1 cellular context compared by ENCODE assay signal in the genomic region with DNA sequence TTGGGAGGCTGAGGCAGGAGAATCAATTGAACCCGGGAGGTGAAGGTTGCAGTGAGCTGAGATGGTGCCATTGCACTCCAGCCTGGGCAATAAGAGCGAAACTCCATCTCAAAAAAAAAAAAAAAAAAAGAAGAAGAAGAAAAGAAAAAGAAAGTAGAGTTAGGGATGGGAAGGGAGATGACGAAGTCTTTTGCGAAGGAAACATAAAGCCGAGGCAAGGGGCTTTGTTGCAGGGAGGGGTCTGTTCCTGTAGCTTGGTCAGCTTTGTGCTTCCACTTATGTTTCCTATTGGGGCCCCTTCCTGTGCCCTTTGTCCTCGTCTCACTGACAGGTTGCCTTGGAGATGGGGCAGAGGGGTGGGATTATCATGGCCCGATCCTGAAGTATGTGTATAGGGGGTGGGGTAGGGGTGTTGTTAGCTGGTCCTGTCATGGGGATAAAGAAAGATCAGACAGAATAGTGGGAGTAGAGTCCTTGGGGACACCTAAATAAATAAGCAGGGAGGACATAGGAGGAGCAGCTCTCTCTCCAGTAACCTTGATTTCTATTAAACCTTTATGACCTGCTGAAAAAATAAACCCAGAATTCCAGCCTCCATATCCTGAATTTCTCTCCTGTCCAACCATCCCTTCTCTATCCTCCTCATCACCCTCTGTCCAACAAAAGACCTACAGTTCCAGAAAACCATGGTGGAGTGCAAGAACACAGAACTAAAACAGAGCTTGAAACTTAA.
TF ChIP-seq lines count a peak whose summit lies in the region.

No MANE protein-coding gene starts in this region.

TF ChIP-seq in HepG2, 621 proteins besides CTCF, POLR2A, EP300 and RAD21 (continued from another document and continues in another):
- TF ChIP-seq, protein P1, sequence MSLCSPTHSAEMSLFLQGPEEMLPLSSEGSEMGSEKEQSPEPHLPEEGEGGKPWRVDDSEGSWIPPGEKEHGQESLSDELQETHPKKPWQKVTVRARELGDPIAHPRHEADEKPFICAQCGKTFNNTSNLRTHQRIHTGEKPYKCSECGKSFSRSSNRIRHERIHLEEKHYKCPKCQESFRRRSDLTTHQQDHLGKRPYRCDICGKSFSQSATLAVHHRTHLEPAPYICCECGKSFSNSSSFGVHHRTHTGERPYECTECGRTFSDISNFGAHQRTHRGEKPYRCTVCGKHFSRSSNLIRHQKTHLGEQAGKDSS (CRISPR knock-in tag; IDR thresholded peaks at IDR 0.05; ENCODE audit: borderline replicate concordance, low read depth): no peak
- TF ChIP-seq, protein P2, sequence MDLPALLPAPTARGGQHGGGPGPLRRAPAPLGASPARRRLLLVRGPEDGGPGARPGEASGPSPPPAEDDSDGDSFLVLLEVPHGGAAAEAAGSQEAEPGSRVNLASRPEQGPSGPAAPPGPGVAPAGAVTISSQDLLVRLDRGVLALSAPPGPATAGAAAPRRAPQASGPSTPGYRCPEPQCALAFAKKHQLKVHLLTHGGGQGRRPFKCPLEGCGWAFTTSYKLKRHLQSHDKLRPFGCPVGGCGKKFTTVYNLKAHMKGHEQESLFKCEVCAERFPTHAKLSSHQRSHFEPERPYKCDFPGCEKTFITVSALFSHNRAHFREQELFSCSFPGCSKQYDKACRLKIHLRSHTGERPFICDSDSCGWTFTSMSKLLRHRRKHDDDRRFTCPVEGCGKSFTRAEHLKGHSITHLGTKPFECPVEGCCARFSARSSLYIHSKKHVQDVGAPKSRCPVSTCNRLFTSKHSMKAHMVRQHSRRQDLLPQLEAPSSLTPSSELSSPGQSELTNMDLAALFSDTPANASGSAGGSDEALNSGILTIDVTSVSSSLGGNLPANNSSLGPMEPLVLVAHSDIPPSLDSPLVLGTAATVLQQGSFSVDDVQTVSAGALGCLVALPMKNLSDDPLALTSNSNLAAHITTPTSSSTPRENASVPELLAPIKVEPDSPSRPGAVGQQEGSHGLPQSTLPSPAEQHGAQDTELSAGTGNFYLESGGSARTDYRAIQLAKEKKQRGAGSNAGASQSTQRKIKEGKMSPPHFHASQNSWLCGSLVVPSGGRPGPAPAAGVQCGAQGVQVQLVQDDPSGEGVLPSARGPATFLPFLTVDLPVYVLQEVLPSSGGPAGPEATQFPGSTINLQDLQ (CRISPR knock-in tag; IDR thresholded peaks at IDR 0.05): no peak
- 0 out of 2 replicates have a peak, but pooled peaks have one; percentile 71 for TF ChIP-seq HOXD1 (CRISPR knock-in tag; IDR thresholded peaks at IDR 0.05)
- no peak for TF ChIP-seq SNRNP70 (IDR thresholded peaks at IDR 0.05; ENCODE audit: low read depth, low read length)
- TF ChIP-seq, protein P3, sequence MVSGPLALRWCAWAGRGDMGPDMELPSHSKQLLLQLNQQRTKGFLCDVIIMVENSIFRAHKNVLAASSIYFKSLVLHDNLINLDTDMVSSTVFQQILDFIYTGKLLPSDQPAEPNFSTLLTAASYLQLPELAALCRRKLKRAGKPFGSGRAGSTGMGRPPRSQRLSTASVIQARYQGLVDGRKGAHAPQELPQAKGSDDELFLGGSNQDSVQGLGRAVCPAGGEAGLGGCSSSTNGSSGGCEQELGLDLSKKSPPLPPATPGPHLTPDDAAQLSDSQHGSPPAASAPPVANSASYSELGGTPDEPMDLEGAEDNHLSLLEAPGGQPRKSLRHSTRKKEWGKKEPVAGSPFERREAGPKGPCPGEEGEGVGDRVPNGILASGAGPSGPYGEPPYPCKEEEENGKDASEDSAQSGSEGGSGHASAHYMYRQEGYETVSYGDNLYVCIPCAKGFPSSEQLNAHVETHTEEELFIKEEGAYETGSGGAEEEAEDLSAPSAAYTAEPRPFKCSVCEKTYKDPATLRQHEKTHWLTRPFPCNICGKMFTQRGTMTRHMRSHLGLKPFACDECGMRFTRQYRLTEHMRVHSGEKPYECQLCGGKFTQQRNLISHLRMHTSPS (CRISPR knock-in tag; IDR thresholded peaks at IDR 0.05; ENCODE audit: low read depth): no peak
- TF ChIP-seq, protein P4, sequence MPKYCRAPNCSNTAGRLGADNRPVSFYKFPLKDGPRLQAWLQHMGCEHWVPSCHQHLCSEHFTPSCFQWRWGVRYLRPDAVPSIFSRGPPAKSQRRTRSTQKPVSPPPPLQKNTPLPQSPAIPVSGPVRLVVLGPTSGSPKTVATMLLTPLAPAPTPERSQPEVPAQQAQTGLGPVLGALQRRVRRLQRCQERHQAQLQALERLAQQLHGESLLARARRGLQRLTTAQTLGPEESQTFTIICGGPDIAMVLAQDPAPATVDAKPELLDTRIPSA (CRISPR knock-in tag; IDR thresholded peaks at IDR 0.05; ENCODE audit: borderline replicate concordance): no peak
- no peak for TF ChIP-seq FLYWCH1 (CRISPR knock-in tag; IDR thresholded peaks at IDR 0.05)
- no peak for TF ChIP-seq MATR3 (CRISPR knock-in tag; IDR thresholded peaks at IDR 0.05)
- TF ChIP-seq, protein P5, sequence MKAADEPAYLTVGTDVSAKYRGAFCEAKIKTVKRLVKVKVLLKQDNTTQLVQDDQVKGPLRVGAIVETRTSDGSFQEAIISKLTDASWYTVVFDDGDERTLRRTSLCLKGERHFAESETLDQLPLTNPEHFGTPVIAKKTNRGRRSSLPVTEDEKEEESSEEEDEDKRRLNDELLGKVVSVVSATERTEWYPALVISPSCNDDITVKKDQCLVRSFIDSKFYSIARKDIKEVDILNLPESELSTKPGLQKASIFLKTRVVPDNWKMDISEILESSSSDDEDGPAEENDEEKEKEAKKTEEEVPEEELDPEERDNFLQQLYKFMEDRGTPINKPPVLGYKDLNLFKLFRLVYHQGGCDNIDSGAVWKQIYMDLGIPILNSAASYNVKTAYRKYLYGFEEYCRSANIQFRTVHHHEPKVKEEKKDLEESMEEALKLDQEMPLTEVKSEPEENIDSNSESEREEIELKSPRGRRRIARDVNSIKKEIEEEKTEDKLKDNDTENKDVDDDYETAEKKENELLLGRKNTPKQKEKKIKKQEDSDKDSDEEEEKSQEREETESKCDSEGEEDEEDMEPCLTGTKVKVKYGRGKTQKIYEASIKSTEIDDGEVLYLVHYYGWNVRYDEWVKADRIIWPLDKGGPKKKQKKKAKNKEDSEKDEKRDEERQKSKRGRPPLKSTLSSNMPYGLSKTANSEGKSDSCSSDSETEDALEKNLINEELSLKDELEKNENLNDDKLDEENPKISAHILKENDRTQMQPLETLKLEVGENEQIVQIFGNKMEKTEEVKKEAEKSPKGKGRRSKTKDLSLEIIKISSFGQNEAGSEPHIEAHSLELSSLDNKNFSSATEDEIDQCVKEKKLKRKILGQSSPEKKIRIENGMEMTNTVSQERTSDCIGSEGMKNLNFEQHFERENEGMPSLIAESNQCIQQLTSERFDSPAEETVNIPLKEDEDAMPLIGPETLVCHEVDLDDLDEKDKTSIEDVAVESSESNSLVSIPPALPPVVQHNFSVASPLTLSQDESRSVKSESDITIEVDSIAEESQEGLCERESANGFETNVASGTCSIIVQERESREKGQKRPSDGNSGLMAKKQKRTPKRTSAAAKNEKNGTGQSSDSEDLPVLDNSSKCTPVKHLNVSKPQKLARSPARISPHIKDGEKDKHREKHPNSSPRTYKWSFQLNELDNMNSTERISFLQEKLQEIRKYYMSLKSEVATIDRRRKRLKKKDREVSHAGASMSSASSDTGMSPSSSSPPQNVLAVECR (CRISPR knock-in tag; IDR thresholded peaks at IDR 0.05; ENCODE audit: borderline replicate concordance): peak; percentile 53; the same call in 1 of the 2 replicates
- TF ChIP-seq PRPF4 (IDR thresholded peaks at IDR 0.05; ENCODE audit: low read depth, low read length, poor library complexity, severe bottlenecking): peak; percentile 87
- TF ChIP-seq KAT7 (CRISPR knock-in tag; IDR thresholded peaks at IDR 0.05; ENCODE audit: borderline replicate concordance): no peak
- TF ChIP-seq, protein P6, sequence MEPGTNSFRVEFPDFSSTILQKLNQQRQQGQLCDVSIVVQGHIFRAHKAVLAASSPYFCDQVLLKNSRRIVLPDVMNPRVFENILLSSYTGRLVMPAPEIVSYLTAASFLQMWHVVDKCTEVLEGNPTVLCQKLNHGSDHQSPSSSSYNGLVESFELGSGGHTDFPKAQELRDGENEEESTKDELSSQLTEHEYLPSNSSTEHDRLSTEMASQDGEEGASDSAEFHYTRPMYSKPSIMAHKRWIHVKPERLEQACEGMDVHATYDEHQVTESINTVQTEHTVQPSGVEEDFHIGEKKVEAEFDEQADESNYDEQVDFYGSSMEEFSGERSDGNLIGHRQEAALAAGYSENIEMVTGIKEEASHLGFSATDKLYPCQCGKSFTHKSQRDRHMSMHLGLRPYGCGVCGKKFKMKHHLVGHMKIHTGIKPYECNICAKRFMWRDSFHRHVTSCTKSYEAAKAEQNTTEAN (CRISPR knock-in tag; conservative IDR thresholded peaks at IDR 0.05): no peak
- TF ChIP-seq, protein P7, sequence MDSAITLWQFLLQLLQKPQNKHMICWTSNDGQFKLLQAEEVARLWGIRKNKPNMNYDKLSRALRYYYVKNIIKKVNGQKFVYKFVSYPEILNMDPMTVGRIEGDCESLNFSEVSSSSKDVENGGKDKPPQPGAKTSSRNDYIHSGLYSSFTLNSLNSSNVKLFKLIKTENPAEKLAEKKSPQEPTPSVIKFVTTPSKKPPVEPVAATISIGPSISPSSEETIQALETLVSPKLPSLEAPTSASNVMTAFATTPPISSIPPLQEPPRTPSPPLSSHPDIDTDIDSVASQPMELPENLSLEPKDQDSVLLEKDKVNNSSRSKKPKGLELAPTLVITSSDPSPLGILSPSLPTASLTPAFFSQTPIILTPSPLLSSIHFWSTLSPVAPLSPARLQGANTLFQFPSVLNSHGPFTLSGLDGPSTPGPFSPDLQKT (CRISPR knock-in tag; IDR thresholded peaks at IDR 0.05; ENCODE audit: borderline replicate concordance): no peak
- no peak for TF ChIP-seq ZNF235 (CRISPR knock-in tag; IDR thresholded peaks at IDR 0.05; ENCODE audit: borderline replicate concordance)
- peak; percentile 69 for TF ChIP-seq THAP11 (CRISPR knock-in tag; IDR thresholded peaks at IDR 0.05)
- no peak for TF ChIP-seq HNRNPH1 (optimal IDR thresholded peaks at IDR 0.05; ENCODE audit: low read depth, low read length)
- TF ChIP-seq FOXK1 (CRISPR knock-in tag; IDR thresholded peaks at IDR 0.05; ENCODE audit: borderline replicate concordance, low read depth): peak; percentile 75; the same call in 1 of the 2 replicates
- TF ChIP-seq ZC3H4 (CRISPR knock-in tag; IDR thresholded peaks at IDR 0.05; ENCODE audit: borderline replicate concordance): no peak
- TF ChIP-seq, protein P8, sequence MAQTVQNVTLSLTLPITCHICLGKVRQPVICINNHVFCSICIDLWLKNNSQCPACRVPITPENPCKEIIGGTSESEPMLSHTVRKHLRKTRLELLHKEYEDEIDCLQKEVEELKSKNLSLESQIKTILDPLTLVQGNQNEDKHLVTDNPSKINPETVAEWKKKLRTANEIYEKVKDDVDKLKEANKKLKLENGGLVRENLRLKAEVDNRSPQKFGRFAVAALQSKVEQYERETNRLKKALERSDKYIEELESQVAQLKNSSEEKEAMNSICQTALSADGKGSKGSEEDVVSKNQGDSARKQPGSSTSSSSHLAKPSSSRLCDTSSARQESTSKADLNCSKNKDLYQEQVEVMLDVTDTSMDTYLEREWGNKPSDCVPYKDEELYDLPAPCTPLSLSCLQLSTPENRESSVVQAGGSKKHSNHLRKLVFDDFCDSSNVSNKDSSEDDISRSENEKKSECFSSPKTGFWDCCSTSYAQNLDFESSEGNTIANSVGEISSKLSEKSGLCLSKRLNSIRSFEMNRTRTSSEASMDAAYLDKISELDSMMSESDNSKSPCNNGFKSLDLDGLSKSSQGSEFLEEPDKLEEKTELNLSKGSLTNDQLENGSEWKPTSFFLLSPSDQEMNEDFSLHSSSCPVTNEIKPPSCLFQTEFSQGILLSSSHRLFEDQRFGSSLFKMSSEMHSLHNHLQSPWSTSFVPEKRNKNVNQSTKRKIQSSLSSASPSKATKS (CRISPR knock-in tag; IDR thresholded peaks at IDR 0.05): peak; percentile 16; the same call in 1 of the 2 replicates
- TF ChIP-seq CEBPB (IDR thresholded peaks at IDR 0.05; ENCODE audit: borderline replicate concordance, low read depth, low read length): no peak
- TF ChIP-seq, protein P9, sequence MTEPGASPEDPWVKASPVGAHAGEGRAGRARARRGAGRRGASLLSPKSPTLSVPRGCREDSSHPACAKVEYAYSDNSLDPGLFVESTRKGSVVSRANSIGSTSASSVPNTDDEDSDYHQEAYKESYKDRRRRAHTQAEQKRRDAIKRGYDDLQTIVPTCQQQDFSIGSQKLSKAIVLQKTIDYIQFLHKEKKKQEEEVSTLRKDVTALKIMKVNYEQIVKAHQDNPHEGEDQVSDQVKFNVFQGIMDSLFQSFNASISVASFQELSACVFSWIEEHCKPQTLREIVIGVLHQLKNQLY (CRISPR knock-in tag; IDR thresholded peaks at IDR 0.05): no peak
- TF ChIP-seq, protein P10, sequence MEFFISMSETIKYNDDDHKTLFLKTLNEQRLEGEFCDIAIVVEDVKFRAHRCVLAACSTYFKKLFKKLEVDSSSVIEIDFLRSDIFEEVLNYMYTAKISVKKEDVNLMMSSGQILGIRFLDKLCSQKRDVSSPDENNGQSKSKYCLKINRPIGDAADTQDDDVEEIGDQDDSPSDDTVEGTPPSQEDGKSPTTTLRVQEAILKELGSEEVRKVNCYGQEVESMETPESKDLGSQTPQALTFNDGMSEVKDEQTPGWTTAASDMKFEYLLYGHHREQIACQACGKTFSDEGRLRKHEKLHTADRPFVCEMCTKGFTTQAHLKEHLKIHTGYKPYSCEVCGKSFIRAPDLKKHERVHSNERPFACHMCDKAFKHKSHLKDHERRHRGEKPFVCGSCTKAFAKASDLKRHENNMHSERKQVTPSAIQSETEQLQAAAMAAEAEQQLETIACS (CRISPR knock-in tag; IDR thresholded peaks at IDR 0.05): no peak
- no peak for TF ChIP-seq ZNF768 (CRISPR knock-in tag; IDR thresholded peaks at IDR 0.05)
- no peak for TF ChIP-seq NRL (CRISPR knock-in tag; IDR thresholded peaks at IDR 0.05; ENCODE audit: borderline replicate concordance)
- TF ChIP-seq, protein P11, sequence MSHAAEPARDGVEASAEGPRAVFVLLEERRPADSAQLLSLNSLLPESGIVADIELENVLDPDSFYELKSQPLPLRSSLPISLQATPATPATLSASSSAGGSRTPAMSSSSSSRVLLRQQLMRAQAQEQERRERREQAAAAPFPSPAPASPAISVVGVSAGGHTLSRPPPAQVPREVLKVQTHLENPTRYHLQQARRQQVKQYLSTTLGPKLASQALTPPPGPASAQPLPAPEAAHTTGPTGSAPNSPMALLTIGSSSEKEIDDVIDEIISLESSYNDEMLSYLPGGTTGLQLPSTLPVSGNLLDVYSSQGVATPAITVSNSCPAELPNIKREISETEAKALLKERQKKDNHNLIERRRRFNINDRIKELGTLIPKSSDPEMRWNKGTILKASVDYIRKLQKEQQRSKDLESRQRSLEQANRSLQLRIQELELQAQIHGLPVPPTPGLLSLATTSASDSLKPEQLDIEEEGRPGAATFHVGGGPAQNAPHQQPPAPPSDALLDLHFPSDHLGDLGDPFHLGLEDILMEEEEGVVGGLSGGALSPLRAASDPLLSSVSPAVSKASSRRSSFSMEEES (CRISPR knock-in tag; IDR thresholded peaks at IDR 0.05): peak; percentile 55
- no peak for TF ChIP-seq SUZ12 (IDR thresholded peaks at IDR 0.05; ENCODE audit: low read depth, low read length)
- TF ChIP-seq ARID2 (CRISPR knock-in tag; IDR thresholded peaks at IDR 0.05; ENCODE audit: borderline replicate concordance): no peak
- TF ChIP-seq SCMH1 (CRISPR knock-in tag; IDR thresholded peaks at IDR 0.05; ENCODE audit: borderline replicate concordance): no peak
- TF ChIP-seq, protein P12, sequence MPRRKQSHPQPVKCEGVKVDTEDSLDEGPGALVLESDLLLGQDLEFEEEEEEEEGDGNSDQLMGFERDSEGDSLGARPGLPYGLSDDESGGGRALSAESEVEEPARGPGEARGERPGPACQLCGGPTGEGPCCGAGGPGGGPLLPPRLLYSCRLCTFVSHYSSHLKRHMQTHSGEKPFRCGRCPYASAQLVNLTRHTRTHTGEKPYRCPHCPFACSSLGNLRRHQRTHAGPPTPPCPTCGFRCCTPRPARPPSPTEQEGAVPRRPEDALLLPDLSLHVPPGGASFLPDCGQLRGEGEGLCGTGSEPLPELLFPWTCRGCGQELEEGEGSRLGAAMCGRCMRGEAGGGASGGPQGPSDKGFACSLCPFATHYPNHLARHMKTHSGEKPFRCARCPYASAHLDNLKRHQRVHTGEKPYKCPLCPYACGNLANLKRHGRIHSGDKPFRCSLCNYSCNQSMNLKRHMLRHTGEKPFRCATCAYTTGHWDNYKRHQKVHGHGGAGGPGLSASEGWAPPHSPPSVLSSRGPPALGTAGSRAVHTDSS (CRISPR knock-in tag; conservative IDR thresholded peaks at IDR 0.05): no peak
- no peak for TF ChIP-seq ZNF253 (CRISPR knock-in tag; IDR thresholded peaks at IDR 0.05; ENCODE audit: borderline replicate concordance)
